ENCODE assay signal across 1 cellular context in genomic region chr18:59516356-59517155, GRCh38.
TF ChIP-seq lines count a peak whose summit lies in the region.

No MANE protein-coding gene starts in this region.

TF ChIP-seq in K562, 482 proteins besides CTCF, POLR2A, EP300 and RAD21 (continued from another document and continues in another):
- TF ChIP-seq CHAMP1 (IDR thresholded peaks at IDR 0.05) (no peak), ZNF253 (CRISPR knock-in tag; conservative IDR thresholded peaks at IDR 0.05) (no peak), CBX2 (IDR thresholded peaks at IDR 0.05; ENCODE audit: insufficient read depth, low read length, poor library complexity, severe bottlenecking) (no peak), HDAC2 (IDR thresholded peaks at IDR 0.05) (peak; percentile 81), SRSF7 (optimal IDR thresholded peaks at IDR 0.05; ENCODE audit: low read depth, low read length) (no peak), POLR2AphosphoS5 (IDR thresholded peaks at IDR 0.05; ENCODE audit: control insufficient read depth, insufficient read depth, low read depth, low read length) (peak; percentile 27; the same call in 1 of the 2 replicates), CREBBP (IDR thresholded peaks at IDR 0.05; ENCODE audit: low read depth, low read length) (no peak), ZNF239 (CRISPR knock-in tag; IDR thresholded peaks at IDR 0.05) (no peak), NR2F6 (CRISPR knock-in tag; IDR thresholded peaks at IDR 0.05) (no peak), TSC22D4 (tag; IDR thresholded peaks at IDR 0.05) (no peak), SIN3B (IDR thresholded peaks at IDR 0.05; ENCODE audit: low read depth) (no peak), ZNF696 (CRISPR knock-in tag; conservative IDR thresholded peaks at IDR 0.05) (no peak), RFX1 (IDR thresholded peaks at IDR 0.05) (no peak), MCM2 (IDR thresholded peaks at IDR 0.05; ENCODE audit: low read depth) (no peak), ZNF561 (CRISPR knock-in tag; conservative IDR thresholded peaks at IDR 0.05) (no peak), CBX1 (IDR thresholded peaks at IDR 0.05; ENCODE audit: low read depth) (no peak), POLR2H (tag; IDR thresholded peaks at IDR 0.05; ENCODE audit: low read depth) (no peak), ZNF699 (CRISPR knock-in tag; IDR thresholded peaks at IDR 0.05; ENCODE audit: insufficient replicate concordance) (no peak), TCF3 (CRISPR knock-in tag; IDR thresholded peaks at IDR 0.05) (peak; percentile 72), DACH1 (IDR thresholded peaks at IDR 0.05; ENCODE audit: partially characterized antibody) (no peak), MCM3 (IDR thresholded peaks at IDR 0.05) (no peak), MEF2D (tag; conservative IDR thresholded peaks at IDR 0.05; ENCODE audit: low read depth) (no peak), MLLT1 (IDR thresholded peaks at IDR 0.05) (no peak), ZBED1 (IDR thresholded peaks at IDR 0.05) (no peak), ZNF785 (CRISPR knock-in tag; IDR thresholded peaks at IDR 0.05) (no peak), ZNF121 (CRISPR knock-in tag; conservative IDR thresholded peaks at IDR 0.05) (no peak), DIDO1 (tag; IDR thresholded peaks at IDR 0.05; ENCODE audit: low read depth) (no peak), MED1 (CRISPR knock-in tag; IDR thresholded peaks at IDR 0.05; ENCODE audit: borderline replicate concordance) (no peak), RNF219 (CRISPR knock-in tag; IDR thresholded peaks at IDR 0.05) (no peak)
- TF ChIP-seq, protein P1, sequence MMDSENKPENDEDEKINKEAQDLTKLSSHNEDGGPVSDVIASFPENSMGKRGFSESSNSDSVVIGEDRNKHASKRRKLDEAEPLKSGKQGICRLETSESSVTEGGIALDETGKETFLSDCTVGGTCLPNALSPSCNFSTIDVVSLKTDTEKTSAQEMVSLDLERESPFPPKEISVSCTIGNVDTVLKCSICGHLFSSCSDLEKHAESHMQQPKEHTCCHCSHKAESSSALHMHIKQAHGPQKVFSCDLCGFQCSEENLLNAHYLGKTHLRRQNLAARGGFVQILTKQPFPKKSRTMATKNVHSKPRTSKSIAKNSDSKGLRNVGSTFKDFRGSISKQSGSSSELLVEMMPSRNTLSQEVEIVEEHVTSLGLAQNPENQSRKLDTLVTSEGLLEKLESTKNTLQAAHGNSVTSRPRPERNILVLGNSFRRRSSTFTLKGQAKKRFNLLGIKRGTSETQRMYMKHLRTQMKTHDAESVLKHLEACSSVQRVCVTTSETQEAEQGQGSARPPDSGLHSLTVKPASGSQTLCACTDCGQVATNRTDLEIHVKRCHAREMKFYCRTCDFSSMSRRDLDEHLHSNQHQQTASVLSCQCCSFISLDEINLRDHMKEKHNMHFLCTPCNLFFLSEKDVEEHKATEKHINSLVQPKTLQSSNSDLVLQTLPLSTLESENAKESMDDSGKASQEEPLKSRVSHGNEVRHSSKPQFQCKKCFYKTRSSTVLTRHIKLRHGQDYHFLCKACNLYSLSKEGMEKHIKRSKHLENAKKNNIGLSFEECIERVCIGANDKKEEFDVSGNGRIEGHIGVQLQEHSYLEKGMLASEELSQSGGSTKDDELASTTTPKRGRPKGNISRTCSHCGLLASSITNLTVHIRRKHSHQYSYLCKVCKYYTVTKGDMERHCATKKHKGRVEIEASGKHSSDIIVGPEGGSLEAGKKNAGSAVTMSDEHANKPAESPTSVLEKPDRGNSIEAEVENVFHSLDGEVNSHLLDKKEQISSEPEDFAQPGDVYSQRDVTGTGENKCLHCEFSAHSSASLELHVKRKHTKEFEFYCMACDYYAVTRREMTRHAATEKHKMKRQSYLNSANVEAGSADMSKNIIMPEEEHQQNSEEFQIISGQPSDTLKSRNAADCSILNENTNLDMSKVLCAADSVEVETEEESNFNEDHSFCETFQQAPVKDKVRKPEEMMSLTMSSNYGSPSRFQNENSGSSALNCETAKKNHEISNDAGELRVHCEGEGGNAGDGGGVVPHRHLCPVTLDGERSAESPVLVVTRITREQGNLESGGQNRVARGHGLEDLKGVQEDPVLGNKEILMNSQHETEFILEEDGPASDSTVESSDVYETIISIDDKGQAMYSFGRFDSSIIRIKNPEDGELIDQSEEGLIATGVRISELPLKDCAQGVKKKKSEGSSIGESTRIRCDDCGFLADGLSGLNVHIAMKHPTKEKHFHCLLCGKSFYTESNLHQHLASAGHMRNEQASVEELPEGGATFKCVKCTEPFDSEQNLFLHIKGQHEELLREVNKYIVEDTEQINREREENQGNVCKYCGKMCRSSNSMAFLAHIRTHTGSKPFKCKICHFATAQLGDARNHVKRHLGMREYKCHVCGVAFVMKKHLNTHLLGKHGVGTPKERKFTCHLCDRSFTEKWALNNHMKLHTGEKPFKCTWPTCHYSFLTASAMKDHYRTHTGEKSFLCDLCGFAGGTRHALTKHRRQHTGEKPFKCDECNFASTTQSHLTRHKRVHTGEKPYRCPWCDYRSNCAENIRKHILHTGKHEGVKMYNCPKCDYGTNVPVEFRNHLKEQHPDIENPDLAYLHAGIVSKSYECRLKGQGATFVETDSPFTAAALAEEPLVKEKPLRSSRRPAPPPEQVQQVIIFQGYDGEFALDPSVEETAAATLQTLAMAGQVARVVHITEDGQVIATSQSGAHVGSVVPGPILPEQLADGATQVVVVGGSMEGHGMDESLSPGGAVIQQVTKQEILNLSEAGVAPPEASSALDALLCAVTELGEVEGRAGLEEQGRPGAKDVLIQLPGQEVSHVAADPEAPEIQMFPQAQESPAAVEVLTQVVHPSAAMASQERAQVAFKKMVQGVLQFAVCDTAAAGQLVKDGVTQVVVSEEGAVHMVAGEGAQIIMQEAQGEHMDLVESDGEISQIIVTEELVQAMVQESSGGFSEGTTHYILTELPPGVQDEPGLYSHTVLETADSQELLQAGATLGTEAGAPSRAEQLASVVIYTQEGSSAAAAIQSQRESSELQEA (IDR thresholded peaks at IDR 0.05; ENCODE audit: low read depth), result no peak
- TF ChIP-seq, protein P2, sequence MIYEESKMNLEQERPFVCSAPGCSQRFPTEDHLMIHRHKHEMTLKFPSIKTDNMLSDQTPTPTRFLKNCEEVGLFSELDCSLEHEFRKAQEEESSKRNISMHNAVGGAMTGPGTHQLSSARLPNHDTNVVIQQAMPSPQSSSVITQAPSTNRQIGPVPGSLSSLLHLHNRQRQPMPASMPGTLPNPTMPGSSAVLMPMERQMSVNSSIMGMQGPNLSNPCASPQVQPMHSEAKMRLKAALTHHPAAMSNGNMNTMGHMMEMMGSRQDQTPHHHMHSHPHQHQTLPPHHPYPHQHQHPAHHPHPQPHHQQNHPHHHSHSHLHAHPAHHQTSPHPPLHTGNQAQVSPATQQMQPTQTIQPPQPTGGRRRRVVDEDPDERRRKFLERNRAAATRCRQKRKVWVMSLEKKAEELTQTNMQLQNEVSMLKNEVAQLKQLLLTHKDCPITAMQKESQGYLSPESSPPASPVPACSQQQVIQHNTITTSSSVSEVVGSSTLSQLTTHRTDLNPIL (CRISPR knock-in tag; IDR thresholded peaks at IDR 0.05), result no peak
- TF ChIP-seq, protein P3, sequence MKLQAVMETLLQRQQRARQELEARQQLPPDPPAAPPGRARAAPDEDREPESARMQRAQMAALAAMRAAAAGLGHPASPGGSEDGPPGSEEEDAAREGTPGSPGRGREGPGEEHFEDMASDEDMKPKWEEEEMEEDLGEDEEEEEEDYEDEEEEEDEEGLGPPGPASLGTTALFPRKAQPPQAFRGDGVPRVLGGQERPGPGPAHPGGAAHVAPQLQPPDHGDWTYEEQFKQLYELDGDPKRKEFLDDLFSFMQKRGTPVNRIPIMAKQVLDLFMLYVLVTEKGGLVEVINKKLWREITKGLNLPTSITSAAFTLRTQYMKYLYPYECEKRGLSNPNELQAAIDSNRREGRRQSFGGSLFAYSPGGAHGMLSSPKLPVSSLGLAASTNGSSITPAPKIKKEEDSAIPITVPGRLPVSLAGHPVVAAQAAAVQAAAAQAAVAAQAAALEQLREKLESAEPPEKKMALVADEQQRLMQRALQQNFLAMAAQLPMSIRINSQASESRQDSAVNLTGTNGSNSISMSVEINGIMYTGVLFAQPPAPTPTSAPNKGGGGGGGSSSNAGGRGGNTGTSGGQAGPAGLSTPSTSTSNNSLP (IDR thresholded peaks at IDR 0.05; ENCODE audit: borderline replicate concordance, low read depth, low read length), result no peak
- TF ChIP-seq, protein P4, sequence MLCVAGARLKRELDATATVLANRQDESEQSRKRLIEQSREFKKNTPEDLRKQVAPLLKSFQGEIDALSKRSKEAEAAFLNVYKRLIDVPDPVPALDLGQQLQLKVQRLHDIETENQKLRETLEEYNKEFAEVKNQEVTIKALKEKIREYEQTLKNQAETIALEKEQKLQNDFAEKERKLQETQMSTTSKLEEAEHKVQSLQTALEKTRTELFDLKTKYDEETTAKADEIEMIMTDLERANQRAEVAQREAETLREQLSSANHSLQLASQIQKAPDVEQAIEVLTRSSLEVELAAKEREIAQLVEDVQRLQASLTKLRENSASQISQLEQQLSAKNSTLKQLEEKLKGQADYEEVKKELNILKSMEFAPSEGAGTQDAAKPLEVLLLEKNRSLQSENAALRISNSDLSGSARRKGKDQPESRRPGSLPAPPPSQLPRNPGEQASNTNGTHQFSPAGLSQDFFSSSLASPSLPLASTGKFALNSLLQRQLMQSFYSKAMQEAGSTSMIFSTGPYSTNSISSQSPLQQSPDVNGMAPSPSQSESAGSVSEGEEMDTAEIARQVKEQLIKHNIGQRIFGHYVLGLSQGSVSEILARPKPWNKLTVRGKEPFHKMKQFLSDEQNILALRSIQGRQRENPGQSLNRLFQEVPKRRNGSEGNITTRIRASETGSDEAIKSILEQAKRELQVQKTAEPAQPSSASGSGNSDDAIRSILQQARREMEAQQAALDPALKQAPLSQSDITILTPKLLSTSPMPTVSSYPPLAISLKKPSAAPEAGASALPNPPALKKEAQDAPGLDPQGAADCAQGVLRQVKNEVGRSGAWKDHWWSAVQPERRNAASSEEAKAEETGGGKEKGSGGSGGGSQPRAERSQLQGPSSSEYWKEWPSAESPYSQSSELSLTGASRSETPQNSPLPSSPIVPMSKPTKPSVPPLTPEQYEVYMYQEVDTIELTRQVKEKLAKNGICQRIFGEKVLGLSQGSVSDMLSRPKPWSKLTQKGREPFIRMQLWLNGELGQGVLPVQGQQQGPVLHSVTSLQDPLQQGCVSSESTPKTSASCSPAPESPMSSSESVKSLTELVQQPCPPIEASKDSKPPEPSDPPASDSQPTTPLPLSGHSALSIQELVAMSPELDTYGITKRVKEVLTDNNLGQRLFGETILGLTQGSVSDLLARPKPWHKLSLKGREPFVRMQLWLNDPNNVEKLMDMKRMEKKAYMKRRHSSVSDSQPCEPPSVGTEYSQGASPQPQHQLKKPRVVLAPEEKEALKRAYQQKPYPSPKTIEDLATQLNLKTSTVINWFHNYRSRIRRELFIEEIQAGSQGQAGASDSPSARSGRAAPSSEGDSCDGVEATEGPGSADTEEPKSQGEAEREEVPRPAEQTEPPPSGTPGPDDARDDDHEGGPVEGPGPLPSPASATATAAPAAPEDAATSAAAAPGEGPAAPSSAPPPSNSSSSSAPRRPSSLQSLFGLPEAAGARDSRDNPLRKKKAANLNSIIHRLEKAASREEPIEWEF (CRISPR knock-in tag; IDR thresholded peaks at IDR 0.05), result no peak
